ENCODE assay signal across 10 cellular contexts in the genomic region with DNA sequence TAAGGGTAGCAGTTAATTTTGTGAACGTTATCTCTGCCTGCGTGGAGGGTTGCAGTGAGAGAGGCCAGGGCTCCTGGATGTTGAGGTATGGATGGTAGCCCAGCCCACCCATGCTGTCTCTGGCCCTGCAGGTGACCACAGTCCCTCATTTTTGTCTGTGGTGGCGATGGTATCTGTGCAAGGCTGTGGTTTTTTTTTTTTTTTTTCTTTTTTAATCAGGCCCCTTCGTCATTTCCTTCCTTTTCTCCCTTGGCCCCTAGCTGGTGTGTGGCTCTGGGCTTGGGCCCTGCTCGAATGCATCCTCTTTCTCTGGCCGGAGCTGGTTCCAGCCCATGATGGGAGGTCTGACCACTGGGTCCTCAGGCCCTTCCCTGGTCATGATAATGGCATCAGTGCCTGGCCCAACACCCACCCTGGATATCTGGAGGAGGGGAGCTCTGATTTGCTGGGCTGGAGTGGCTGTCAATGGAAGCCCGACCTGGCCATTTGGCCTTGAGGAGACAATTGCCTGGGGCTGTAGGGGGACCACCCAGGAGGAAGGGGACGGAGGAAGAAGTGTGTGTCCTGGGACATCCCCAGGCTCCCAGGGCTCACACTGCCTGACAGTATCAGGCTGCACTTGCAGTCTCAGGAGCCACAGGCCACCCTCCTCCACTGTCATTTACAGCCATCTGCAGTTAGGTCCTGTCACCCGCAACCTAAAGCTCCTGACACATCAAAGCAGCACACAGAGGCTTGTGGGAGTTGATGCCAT. TPM values are rescaled to one million over a fixed set of nuclear protein-coding genes. Genes with fewer than 3 reads are reported as not detected.
DNase-seq lines count a peak whose midpoint lies in the region; TF ChIP-seq lines count a peak whose summit lies in the region.
"Had no signal": no experiment of that assay in that cellular context is flagged by ENCODE, and none has a peak within 500 bp of the region (broad histone marks: within the 10 kb centered on the region; RNA-seq: fewer than 3 reads in every experiment).

No MANE protein-coding gene starts in this region.

- no peaks in the 10 kb centered on the region for H3K9me3 Mint-ChIP-seq in activated naive CD4-positive, alpha-beta T cell treated with anti-CD3 and anti-CD28 coated beads, Interleukin-2, amount 10 ng/mL, durations not matched to agents 7 days and 5 days

- H3K27me3 ChIP-seq in colonic mucosa (no peaks in the 10 kb centered on the region), transverse colon (no peaks in the 10 kb centered on the region), ovary (no peaks in the 10 kb centered on the region)

- DNase-seq in activated naive CD4-positive, alpha-beta T cell treated with anti-CD3 and anti-CD28 coated beads, Interleukin-2, amount 10 ng/mL, durations not matched to agents 7 days and 5 days = no peak
- DNase-seq in activated naive CD4-positive, alpha-beta T cell treated with Interleukin-2 at 50 U/mL for 16 hours = no peak
- DNase-seq in Jurkat, Clone E6-1 (ENCODE audit: low read depth, low spot score) = peak; percentile 45
- DNase-seq in colonic mucosa (no peak), transverse colon (no peak), ovary (no peak), DMS79 (lab: John Stamatoyannopoulos, UW) (no peak), CD1c-positive myeloid dendritic cell (ENCODE audit: extremely low spot score) (no peak)
- DNase-seq: foreskin fibroblast, NCI-H69 had no signal

- WGBS in transverse colon (ENCODE audit: low coverage in 1 of 2), 2 donors = 60 to 67% methylated on average over 1 to 9 of the region's 9 CpGs
- 42 to 49% (median 47%) methylated on average over 9 of the region's 9 CpGs for WGBS in ovary, 3 donors

- CTCF ChIA-PET in activated naive CD4-positive, alpha-beta T cell treated with anti-CD3 and anti-CD28 coated beads, Interleukin-2, amount 10 ng/mL, durations not matched to agents 7 days and 5 days (lab: Charles Lee) = interaction anchor here (0.6 to 1.7 kb wide), 6 partner anchors 10 to 1117 kb away, joined by 3 to 6 read pairs (median 4); a partner anchor contains a TSS

- H3K36me3 Mint-ChIP-seq in activated naive CD4-positive, alpha-beta T cell treated with anti-CD3 and anti-CD28 coated beads, Interleukin-2, amount 10 ng/mL, durations not matched to agents 7 days and 5 days = no peaks in the 10 kb centered on the region

- intact Hi-C loops in colonic mucosa (cut with DNase I) = no loop called here
- intact Hi-C loops in transverse colon (cut with DNase I; ENCODE audit: low total_unique reads) = no loop called here
- intact Hi-C loops in ovary (cut with DNase I) = no loop called here

- in situ Hi-C loops in transverse colon (cut with MboI; ENCODE audit: low pct_ligation_motif_present in 1 of 4, low pct_unique_long_range_greater_than_20kb in 1 of 4, low sequenced_read_pairs in 3 of 4) = no loop called here

- TF ChIP-seq POLR2A in transverse colon (IDR thresholded peaks at IDR 0.05) (no peak), ovary (IDR thresholded peaks at IDR 0.05) (no peak)

- H3K27ac ChIP-seq in colonic mucosa (peak overlapping the region; percentile 3), transverse colon (peak overlapping the region; percentile 25 to 37 (median 26)), ovary (no peak overlapping the region)

- H3K4me1 Mint-ChIP-seq in activated naive CD4-positive, alpha-beta T cell treated with anti-CD3 and anti-CD28 coated beads, Interleukin-2, amount 10 ng/mL, durations not matched to agents 7 days and 5 days = peaks cover 36% of the 10 kb centered on the region

- H3K9ac ChIP-seq in colonic mucosa (ENCODE audit: low read depth in 2 of 2, low read length in 2 of 2) = no peak overlapping the region

- H3K9me3 ChIP-seq in colonic mucosa = no peaks in the 10 kb centered on the region
- no peaks in the 10 kb centered on the region for H3K9me3 ChIP-seq in transverse colon
- H3K9me3 ChIP-seq in ovary = no peaks in the 10 kb centered on the region

- H3K4me1 ChIP-seq in colonic mucosa (no peaks in the 10 kb centered on the region), transverse colon (peaks cover 0 to 3% (median 0%) of the 10 kb centered on the region in 4 donors), ovary (ENCODE audit: insufficient read depth) (no peaks in the 10 kb centered on the region)

- peak overlapping the region; percentile 21 for H3K4me3 Mint-ChIP-seq in activated naive CD4-positive, alpha-beta T cell treated with anti-CD3 and anti-CD28 coated beads, Interleukin-2, amount 10 ng/mL, durations not matched to agents 7 days and 5 days

- peak overlapping the region; percentile 76 for H3K27ac Mint-ChIP-seq in activated naive CD4-positive, alpha-beta T cell treated with anti-CD3 and anti-CD28 coated beads, Interleukin-2, amount 10 ng/mL, durations not matched to agents 7 days and 5 days

- H3K4me3 ChIP-seq in Jurkat, Clone E6-1 (ENCODE audit: low read length) = no peak overlapping the region
- no peak overlapping the region for H3K4me3 ChIP-seq in colonic mucosa
- no peak overlapping the region for H3K4me3 ChIP-seq in transverse colon
- H3K4me3 ChIP-seq in ovary = no peak overlapping the region

- H3K27me3 Mint-ChIP-seq in activated naive CD4-positive, alpha-beta T cell treated with anti-CD3 and anti-CD28 coated beads, Interleukin-2, amount 10 ng/mL, durations not matched to agents 7 days and 5 days = peaks cover 42% of the 10 kb centered on the region

- no peak for TF ChIP-seq CTCF in colonic mucosa (IDR thresholded peaks at IDR 0.05)
- TF ChIP-seq CTCF in transverse colon (IDR thresholded peaks at IDR 0.05) = no peak
- TF ChIP-seq CTCF in ovary (IDR thresholded peaks at IDR 0.05) = no peak

- no peak for TF ChIP-seq EP300 in transverse colon (IDR thresholded peaks at IDR 0.05; ENCODE audit: low read depth)
- no peak for TF ChIP-seq EP300 in ovary (IDR thresholded peaks at IDR 0.05)

- H3K36me3 ChIP-seq in colonic mucosa (no peaks in the 10 kb centered on the region), transverse colon (no peaks in the 10 kb centered on the region), ovary (no peaks in the 10 kb centered on the region)

RNA-seq across cellular contexts. Expression of gene RNF187, which starts 8.1 kb away (rescaled TPM):
- polyA plus RNA-seq in Jurkat, Clone E6-1 (2012; ENCODE audit: insufficient read depth, insufficient read length) = 120 TPM
- 10 to 100 TPM; 84.5 to 97.5 TPM for total RNA-seq in colonic mucosa
- total RNA-seq in transverse colon = 100 to 1,000 TPM in 1 of 4 donors, 10 to 100 TPM in 3; 13.8 to 110 (median 27.1) TPM
- total RNA-seq in ovary = 100 to 1,000 TPM in 5 of 7 donors, 10 to 100 TPM in 2; 37.9 to 165 (median 123) TPM
- 10 to 100 TPM; 32.2 to 43.0 TPM for polyA plus RNA-seq in ovary

Comparison
In these comparisons a context has a peak if more than half of its experiments do, and no peak if none do; other contexts are left out.
1. H3K27ac ChIP-seq: peak in colonic mucosa (single experiment) and transverse colon (4 of 4); none in ovary (0 of 2).